2 cellular contexts compared by ENCODE assay signal in the genomic region with DNA sequence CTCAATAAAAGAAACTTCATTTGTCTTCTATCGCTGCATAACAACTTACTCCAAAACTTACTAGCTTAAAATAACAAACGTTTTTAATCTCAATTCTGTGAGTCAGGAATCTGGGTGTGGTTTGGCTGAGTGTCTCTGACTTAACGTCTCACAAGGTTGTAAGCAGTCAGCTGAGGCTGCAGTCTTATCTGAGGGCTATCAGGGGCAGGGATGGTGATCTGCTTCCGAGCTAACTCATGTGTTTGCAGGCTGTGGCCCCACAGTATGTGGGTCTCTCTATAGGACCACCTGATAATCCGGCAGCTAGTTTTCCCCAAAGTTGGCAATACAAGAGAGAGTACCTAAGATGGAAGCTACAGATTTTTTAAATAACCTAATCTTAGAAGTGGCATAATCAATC.
TF ChIP-seq lines count a peak whose summit lies in the region.

No MANE protein-coding gene starts in this region.

TF ChIP-seq in IMR-90, 13 proteins besides CTCF, POLR2A, EP300 and RAD21:
- TF ChIP-seq MAZ (IDR thresholded peaks at IDR 0.05; ENCODE audit: borderline replicate concordance, low read depth, low read length) = no peak
- TF ChIP-seq, protein P1, sequence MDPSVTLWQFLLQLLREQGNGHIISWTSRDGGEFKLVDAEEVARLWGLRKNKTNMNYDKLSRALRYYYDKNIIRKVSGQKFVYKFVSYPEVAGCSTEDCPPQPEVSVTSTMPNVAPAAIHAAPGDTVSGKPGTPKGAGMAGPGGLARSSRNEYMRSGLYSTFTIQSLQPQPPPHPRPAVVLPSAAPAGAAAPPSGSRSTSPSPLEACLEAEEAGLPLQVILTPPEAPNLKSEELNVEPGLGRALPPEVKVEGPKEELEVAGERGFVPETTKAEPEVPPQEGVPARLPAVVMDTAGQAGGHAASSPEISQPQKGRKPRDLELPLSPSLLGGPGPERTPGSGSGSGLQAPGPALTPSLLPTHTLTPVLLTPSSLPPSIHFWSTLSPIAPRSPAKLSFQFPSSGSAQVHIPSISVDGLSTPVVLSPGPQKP (IDR thresholded peaks at IDR 0.05; ENCODE audit: borderline replicate concordance, low read depth, low read length) = no peak
- 0 out of 2 replicates have a peak, but pooled peaks have one; percentile 7 for TF ChIP-seq FOS (IDR thresholded peaks at IDR 0.05; ENCODE audit: low read depth, low read length)
- no peak for TF ChIP-seq NFE2L2 (IDR thresholded peaks at IDR 0.05; ENCODE audit: low read depth, low read length)
- TF ChIP-seq USF2 (IDR thresholded peaks at IDR 0.05; ENCODE audit: low read depth, low read length) = peak; percentile 24; the same call in 1 of the 2 replicates

TF ChIP-seq in HepG2, 621 proteins besides CTCF, POLR2A, EP300 and RAD21:
- TF ChIP-seq ZNF230 (CRISPR knock-in tag; IDR thresholded peaks at IDR 0.05) (no peak), TEAD3 (CRISPR knock-in tag; optimal IDR thresholded peaks at IDR 0.05; ENCODE audit: borderline replicate concordance) (no peak), ELF4 (CRISPR knock-in tag; IDR thresholded peaks at IDR 0.05; ENCODE audit: borderline replicate concordance) (no peak), KMT2A (CRISPR knock-in tag; IDR thresholded peaks at IDR 0.05) (no peak), GATA4 (IDR thresholded peaks at IDR 0.05; ENCODE audit: borderline replicate concordance, low read depth) (no peak), MXD3 (CRISPR knock-in tag; IDR thresholded peaks at IDR 0.05) (no peak), AGO2 (optimal IDR thresholded peaks at IDR 0.05; ENCODE audit: low read depth, low read length) (no peak)
- TF ChIP-seq, protein P2, sequence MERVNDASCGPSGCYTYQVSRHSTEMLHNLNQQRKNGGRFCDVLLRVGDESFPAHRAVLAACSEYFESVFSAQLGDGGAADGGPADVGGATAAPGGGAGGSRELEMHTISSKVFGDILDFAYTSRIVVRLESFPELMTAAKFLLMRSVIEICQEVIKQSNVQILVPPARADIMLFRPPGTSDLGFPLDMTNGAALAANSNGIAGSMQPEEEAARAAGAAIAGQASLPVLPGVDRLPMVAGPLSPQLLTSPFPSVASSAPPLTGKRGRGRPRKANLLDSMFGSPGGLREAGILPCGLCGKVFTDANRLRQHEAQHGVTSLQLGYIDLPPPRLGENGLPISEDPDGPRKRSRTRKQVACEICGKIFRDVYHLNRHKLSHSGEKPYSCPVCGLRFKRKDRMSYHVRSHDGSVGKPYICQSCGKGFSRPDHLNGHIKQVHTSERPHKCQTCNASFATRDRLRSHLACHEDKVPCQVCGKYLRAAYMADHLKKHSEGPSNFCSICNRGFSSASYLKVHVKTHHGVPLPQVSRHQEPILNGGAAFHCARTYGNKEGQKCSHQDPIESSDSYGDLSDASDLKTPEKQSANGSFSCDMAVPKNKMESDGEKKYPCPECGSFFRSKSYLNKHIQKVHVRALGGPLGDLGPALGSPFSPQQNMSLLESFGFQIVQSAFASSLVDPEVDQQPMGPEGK (CRISPR knock-in tag; IDR thresholded peaks at IDR 0.05) = no peak
